In the genomic region with DNA sequence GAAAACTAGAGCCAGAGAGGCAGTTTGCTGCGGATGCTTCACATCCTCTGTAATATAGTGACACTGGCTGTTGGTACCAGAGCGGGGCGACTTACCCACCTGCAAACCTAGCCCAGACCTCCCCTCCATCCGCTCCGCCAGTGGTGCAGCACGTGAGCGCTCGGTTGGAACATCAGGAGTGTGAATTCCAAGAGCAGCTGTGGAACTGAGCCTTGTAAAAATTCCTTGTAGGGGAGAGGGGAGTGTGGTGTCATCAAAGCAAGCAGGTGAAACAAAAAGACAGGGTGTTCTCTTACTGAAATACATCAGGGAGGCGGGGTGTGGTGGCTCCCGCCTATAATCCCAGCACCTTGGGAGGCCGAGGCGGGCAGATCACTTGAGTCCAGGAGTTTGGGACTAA, we compare ENCODE assay signal across 15 cellular contexts. TPM values are rescaled to one million over a fixed set of nuclear protein-coding genes. Genes with fewer than 3 reads are reported as not detected.
DNase-seq lines count a peak whose midpoint lies in the region; ATAC-seq, FAIRE-seq and TF ChIP-seq lines count a peak whose summit lies in the region.
"Had no signal": no experiment of that assay in that cellular context is flagged by ENCODE, and none has a peak within 500 bp of the region (broad histone marks: within the 10 kb centered on the region; RNA-seq: fewer than 3 reads in every experiment).

No MANE protein-coding gene starts in this region.

- no peak overlapping the region for H3K18ac ChIP-seq in trophoblast cell (ENCODE audit: low read length)

- H2BK5ac ChIP-seq in trophoblast cell (ENCODE audit: low read depth, low read length, poor library complexity), result peak overlapping the region; percentile 8

- H2AK5ac ChIP-seq in trophoblast cell (ENCODE audit: low read length), result peak overlapping the region; percentile 44

- ATAC-seq in GM19324 (IDR thresholded peaks at IDR 0.05; ENCODE audit: low FRiP score, unreplicated experiment) (no peak), psoas muscle (no peak)
- ATAC-seq in stimulated activated naive CD8-positive, alpha-beta T cell treated with anti-CD3 and anti-CD28 coated beads, Interleukin-15, Interleukin-2, amounts not matched to agents 100 U/mL and 50 U/mL, for 24 hours, result no peak

- H2BK12ac ChIP-seq in trophoblast cell (ENCODE audit: low read length), result peak overlapping the region; percentile 90

- H3K27me3 ChIP-seq in endodermal cell (ENCODE audit: control insufficient read depth, insufficient read depth, low read length, poor library complexity, severe bottlenecking), result no peaks in the 10 kb centered on the region
- no peaks in the 10 kb centered on the region for H3K27me3 ChIP-seq in trophoblast cell (ENCODE audit: insufficient read depth, low read length)
- peaks cover 0 to 8% (median 2%) of the 10 kb centered on the region in 3 donors for H3K27me3 ChIP-seq in psoas muscle (ENCODE audit: insufficient read depth in 3 of 3, low read length in 2 of 3)
- H3K27me3 ChIP-seq: BLaER1 had no signal

- TF ChIP-seq CTCF in endodermal cell (conservative IDR thresholded peaks at IDR 0.05) (no peak), psoas muscle (IDR thresholded peaks at IDR 0.05) (no peak)

- H3K27me3 Mint-ChIP-seq in endodermal cell (ENCODE audit: insufficient read depth), result peaks cover 21% of the 10 kb centered on the region

- H3K36me3 ChIP-seq in endodermal cell (ENCODE audit: control insufficient read depth, insufficient read depth, low read length) (no peaks in the 10 kb centered on the region), trophoblast cell (ENCODE audit: control insufficient read depth in 1 of 2, insufficient read depth in 2 of 2, low read length in 2 of 2) (no peaks in the 10 kb centered on the region), psoas muscle (ENCODE audit: insufficient read depth in 1 of 2, low read depth in 1 of 2) (no peaks in the 10 kb centered on the region)
- H3K36me3 ChIP-seq: BLaER1 had no signal

- no peak overlapping the region for H3K4me3 Mint-ChIP-seq in endodermal cell

- no peak overlapping the region for H3K27ac Mint-ChIP-seq in endodermal cell

- no peak overlapping the region for H3K23ac ChIP-seq in trophoblast cell (ENCODE audit: low read length)

- H3K27ac ChIP-seq in endodermal cell (ENCODE audit: low read depth, low read length), result no peak overlapping the region
- peak overlapping the region; percentile 12 for H3K27ac ChIP-seq in trophoblast cell (ENCODE audit: low read depth, low read length)
- no peak overlapping the region for H3K27ac ChIP-seq in psoas muscle
- H3K27ac ChIP-seq: BLaER1 had no signal

- H3K4me1 Mint-ChIP-seq in endodermal cell, result peaks cover 20% of the 10 kb centered on the region

- H4K12ac ChIP-seq in trophoblast cell (ENCODE audit: low read depth, low read length), result no peak overlapping the region

- peaks cover 39% of the 10 kb centered on the region for H3K79me1 ChIP-seq in trophoblast cell (ENCODE audit: low read length)

- H3K14ac ChIP-seq in trophoblast cell (ENCODE audit: low read length), result peak overlapping the region; percentile 21

- peak overlapping the region; percentile 21 for H3K4me2 ChIP-seq in trophoblast cell (ENCODE audit: low read length)
- H3K4me2 ChIP-seq: BLaER1 had no signal

- peak overlapping the region; percentile 26 for H2BK120ac ChIP-seq in trophoblast cell (ENCODE audit: insufficient read depth, low read length, poor library complexity)

- 85 to 90% methylated on average over 12 of the region's 12 CpGs for WGBS in endodermal cell (ENCODE audit: insufficient coverage in 1 of 2, insufficient read length in 1 of 2), 2 experiments
- WGBS in trophoblast cell (ENCODE audit: extremely low coverage, insufficient coverage, insufficient read length), result no CpG with 5 or more reads among the region's 12 CpGs
- 63% methylated on average over 12 of the region's 12 CpGs for WGBS in psoas muscle, 3 donors

- H3K4me1 ChIP-seq in endodermal cell (ENCODE audit: control insufficient read depth, insufficient read depth, low read length) (peaks cover 7% of the 10 kb centered on the region), trophoblast cell (ENCODE audit: control insufficient read depth in 1 of 2, insufficient read depth in 2 of 2, low read length in 2 of 2) (peaks cover 30 to 34% of the 10 kb centered on the region in 2 experiments), psoas muscle (no peaks in the 10 kb centered on the region)
- H3K4me1 ChIP-seq: BLaER1 had no signal

- H3K4me3 ChIP-seq in endodermal cell (ENCODE audit: low read length) (no peak overlapping the region), trophoblast cell (ENCODE audit: low read depth, low read length) (no peak overlapping the region), psoas muscle (no peak overlapping the region)
- H3K4me3 ChIP-seq: BLaER1 had no signal

- no peaks in the 10 kb centered on the region for H3K36me3 Mint-ChIP-seq in endodermal cell (ENCODE audit: low read depth)

- H4K8ac ChIP-seq in trophoblast cell (ENCODE audit: low read depth, low read length), result no peak overlapping the region

- H3K9me3 Mint-ChIP-seq in endodermal cell, result no peaks in the 10 kb centered on the region

- peak overlapping the region; percentile 55 for H4K91ac ChIP-seq in trophoblast cell (ENCODE audit: low read depth, low read length)

- peak; percentile 20 for FAIRE-seq in HTR-8/SVneo (lab: Jason Lieb, UNC)
- FAIRE-seq: RCC 7860 had no signal

- no peak for DNase-seq in HTR-8/SVneo (ENCODE audit: insufficient read length, low spot score)
- DNase-seq in endodermal cell, result peak; percentile 84
- DNase-seq in trophoblast cell, result peak in 1 of 2 donors; percentile 23
- DNase-seq in NCI-H2107 treated with DMSO at 0.1 percent for 48 hours (lab: John Stamatoyannopoulos, UW; ENCODE audit: unreplicated experiment), result no peak
- DNase-seq in psoas muscle, result no peak
- no peak for DNase-seq in stimulated activated naive CD8-positive, alpha-beta T cell treated with anti-CD3 and anti-CD28 coated beads, Interleukin-15, Interleukin-2, amounts not matched to agents 100 U/mL and 50 U/mL, for 24 hours
- DNase-seq: Kasumi-1, NCI-H1417, NCI-H1930, NCI-H510A, NCI-H82, SHP77 treated with DMSO at 0.1 percent for 48 hours had no signal

- H3K9ac ChIP-seq in endodermal cell (ENCODE audit: extremely low read depth, low read length, poor library complexity, severe bottlenecking) (no peak overlapping the region), trophoblast cell (ENCODE audit: low read length) (no peak overlapping the region)
- H3K9ac ChIP-seq: BLaER1 had no signal

- intact Hi-C loops in psoas muscle (cut with DNase I), result no loop called here

- H2AFZ ChIP-seq in trophoblast cell (ENCODE audit: insufficient read depth, low read length, poor library complexity), result no peak overlapping the region

- H3K4ac ChIP-seq in trophoblast cell (ENCODE audit: low read depth, low read length), result no peak overlapping the region

- H3K79me2 ChIP-seq in trophoblast cell (ENCODE audit: control insufficient read depth, insufficient read depth, low read length, poor library complexity), result peaks cover 4% of the 10 kb centered on the region

- no peaks in the 10 kb centered on the region for H3K9me3 ChIP-seq in endodermal cell (ENCODE audit: control insufficient read depth, low read length)
- H3K9me3 ChIP-seq in trophoblast cell (ENCODE audit: insufficient read depth, low read depth, low read length), result no peaks in the 10 kb centered on the region
- H3K9me3 ChIP-seq in psoas muscle, result no peaks in the 10 kb centered on the region
- H3K9me3 ChIP-seq: BLaER1 had no signal

RNA-seq across cellular contexts. Expression of a gene that starts 51.3 kb away (rescaled TPM):
- total RNA-seq in endodermal cell, result not detected
- polyA plus RNA-seq in endodermal cell (2013, experiment 1 of 2), result not detected
- polyA plus RNA-seq in endodermal cell (2013, experiment 2 of 2), result 0.21 TPM
- polyA plus RNA-seq in trophoblast cell (2013), result 0.19 and 0.25 TPM in 2 replicates
- total RNA-seq in psoas muscle, result not detected
- not detected for polyA plus RNA-seq in psoas muscle
